Comparison of ENCODE assay signal across 11 cellular contexts in genomic region chr13:50400930-50401553, GRCh38.
DNase-seq lines count a peak whose midpoint lies in the region; ATAC-seq and TF ChIP-seq lines count a peak whose summit lies in the region.
"Had no signal": no experiment of that assay in that cellular context is flagged by ENCODE, and none has a peak within 500 bp of the region (broad histone marks: within the 10 kb centered on the region; RNA-seq: fewer than 3 reads in every experiment).

No MANE protein-coding gene starts in this region.

- H3K4me3 Mint-ChIP-seq in T-helper 2 cell treated with Interferon-gamma antibody and Interleukin-4, amounts not matched to agents 5 μg/mL and 100 μg/mL, for 36 hours, result no peak overlapping the region
- no peak overlapping the region for H3K4me3 Mint-ChIP-seq in progenitor cell of endocrine pancreas (ENCODE audit: low read depth)
- H3K4me3 Mint-ChIP-seq: activated naive CD4-positive, alpha-beta T cell treated with anti-CD3 and anti-CD28 coated beads for 36 hours; H9 had no signal

- H3K4me1 Mint-ChIP-seq in T-helper 2 cell treated with Interferon-gamma antibody and Interleukin-4, amounts not matched to agents 5 μg/mL and 100 μg/mL, for 36 hours (ENCODE audit: low read depth), result no peaks in the 10 kb centered on the region
- H3K4me1 Mint-ChIP-seq in progenitor cell of endocrine pancreas (ENCODE audit: low read depth), result no peaks in the 10 kb centered on the region

- BruUV-seq in Panc1 (replicated peaks; lab: Mats Ljungman, UMichigan), result no TSS peak

- H2AFZ ChIP-seq in osteoblast (ENCODE audit: low read length), result peak overlapping the region; percentile 16

- ATAC-seq in Panc1 (no peak), HG03432 (IDR thresholded peaks at IDR 0.05; ENCODE audit: unreplicated experiment) (no peak), GM18517 (IDR thresholded peaks at IDR 0.05; ENCODE audit: unreplicated experiment) (no peak)

- in situ Hi-C loops in Panc1 (cut with HindIII; ENCODE audit: low pct_unique_long_range_greater_than_20kb, low sequenced_read_pairs), result no loop called here

- DNase-seq in Daoy (ENCODE audit: low read depth) (peak; percentile 74), Panc1 (ENCODE audit: low read depth, low spot score) (no peak), fibroblast of peridontal ligament (ENCODE audit: extremely low read depth) (peak; percentile 89), osteoblast (ENCODE audit: insufficient read length, low spot score, missing footprints) (peak; percentile 94), progenitor cell of endocrine pancreas (ENCODE audit: low spot score, unreplicated experiment) (no peak)
- DNase-seq in T-helper 2 cell treated with Interferon-gamma antibody and Interleukin-4, amounts not matched to agents 5 μg/mL and 100 μg/mL, for 36 hours (ENCODE audit: low spot score), result no peak
- DNase-seq: activated naive CD4-positive, alpha-beta T cell treated with anti-CD3 and anti-CD28 coated beads for 36 hours; H9; stimulated activated CD4-positive, alpha-beta T cell treated with anti-CD3 and anti-CD28 coated beads, Interleukin-4, amount 100 ng/mL, for 4 hours had no signal

- no peaks in the 10 kb centered on the region for H3K36me3 Mint-ChIP-seq in T-helper 2 cell treated with Interferon-gamma antibody and Interleukin-4, amounts not matched to agents 5 μg/mL and 100 μg/mL, for 36 hours (ENCODE audit: low read depth)
- peaks cover 6% of the 10 kb centered on the region for H3K36me3 Mint-ChIP-seq in progenitor cell of endocrine pancreas (ENCODE audit: insufficient read depth)

- TF ChIP-seq CTCF in Panc1 (IDR thresholded peaks at IDR 0.05) (no peak), osteoblast (IDR thresholded peaks at IDR 0.05; ENCODE audit: extremely low read depth, low read depth, low read length) (no peak), progenitor cell of endocrine pancreas (IDR thresholded peaks at IDR 0.05; ENCODE audit: unreplicated experiment) (no peak)

- peak overlapping the region; percentile 75 for H3K4me2 ChIP-seq in osteoblast (ENCODE audit: insufficient read depth, low read length)

- H3K27ac Mint-ChIP-seq in T-helper 2 cell treated with Interferon-gamma antibody and Interleukin-4, amounts not matched to agents 5 μg/mL and 100 μg/mL, for 36 hours, result no peak overlapping the region
- H3K27ac Mint-ChIP-seq in progenitor cell of endocrine pancreas, result no peak overlapping the region
- H3K27ac Mint-ChIP-seq: activated naive CD4-positive, alpha-beta T cell treated with anti-CD3 and anti-CD28 coated beads for 36 hours; H9 had no signal

- H3K27ac ChIP-seq in Panc1 (ENCODE audit: low read length), result peak overlapping the region; percentile 51; the same call in 1 of the 2 replicates
- peak overlapping the region; percentile 61 for H3K27ac ChIP-seq in osteoblast (ENCODE audit: low read depth, low read length)

- H3K79me2 ChIP-seq in osteoblast (ENCODE audit: insufficient read depth, low read length), result no peaks in the 10 kb centered on the region

- H3K9me3 Mint-ChIP-seq in T-helper 2 cell treated with Interferon-gamma antibody and Interleukin-4, amounts not matched to agents 5 μg/mL and 100 μg/mL, for 36 hours, result no peaks in the 10 kb centered on the region
- no peaks in the 10 kb centered on the region for H3K9me3 Mint-ChIP-seq in progenitor cell of endocrine pancreas (ENCODE audit: low read depth)
- H3K9me3 Mint-ChIP-seq: activated naive CD4-positive, alpha-beta T cell treated with anti-CD3 and anti-CD28 coated beads for 36 hours had no signal

- CTCF ChIA-PET in Panc1 (lab: Charles Lee), result no interaction called here

- H3K36me3 ChIP-seq in Panc1 (ENCODE audit: control insufficient read depth, insufficient read depth, low read length) (no peaks in the 10 kb centered on the region), osteoblast (ENCODE audit: insufficient read depth, low read length) (no peaks in the 10 kb centered on the region)

- H3K27me3 ChIP-seq in Panc1 (ENCODE audit: control insufficient read depth, insufficient read depth, low read length) (no peaks in the 10 kb centered on the region), osteoblast (ENCODE audit: insufficient read depth, low read length) (no peaks in the 10 kb centered on the region)

- POLR2A ChIA-PET in Panc1 (lab: Charles Lee), result interaction anchor here (0.6 kb wide), 1 partner anchor 114 kb away, joined by 10 read pairs; no protein-coding TSS in a partner anchor

- intact Hi-C loops in Panc1 (cut with micrococcal nuclease; ENCODE audit: unreplicated experiment), result no loop called here

- H3K4me3 ChIP-seq in Panc1 (ENCODE audit: low read depth in 2 of 2, low read length in 2 of 2), result no peak overlapping the region
- peak overlapping the region; percentile 9 for H3K4me3 ChIP-seq in osteoblast (ENCODE audit: insufficient read depth, low read length)

- no peaks in the 10 kb centered on the region for H4K20me1 ChIP-seq in osteoblast (ENCODE audit: insufficient read depth, low read length)

- H3K27me3 Mint-ChIP-seq in T-helper 2 cell treated with Interferon-gamma antibody and Interleukin-4, amounts not matched to agents 5 μg/mL and 100 μg/mL, for 36 hours (ENCODE audit: low read depth), result peaks cover 27% of the 10 kb centered on the region
- peaks cover 3% of the 10 kb centered on the region for H3K27me3 Mint-ChIP-seq in progenitor cell of endocrine pancreas

- H3K4me1 ChIP-seq in Panc1 (ENCODE audit: control insufficient read depth, insufficient read depth, low read length) (no peaks in the 10 kb centered on the region), osteoblast (ENCODE audit: insufficient read depth, low read length) (peaks cover 29% of the 10 kb centered on the region)

- no peaks in the 10 kb centered on the region for H3K9me3 ChIP-seq in Panc1 (ENCODE audit: control insufficient read depth, insufficient read depth, low read depth, low read length)
- no peaks in the 10 kb centered on the region for H3K9me3 ChIP-seq in osteoblast (ENCODE audit: low read depth, low read length)

Comparison
In these comparisons a context has a peak if more than half of its experiments do, and no peak if none do; other contexts are left out.
1. DNase-seq: peak in Daoy (single experiment), fibroblast of peridontal ligament (single experiment) and osteoblast (single experiment); none in Panc1 (single experiment), T-helper 2 cell treated with Interferon-gamma antibody and Interleukin-4, amounts not matched to agents 5 μg/mL and 100 μg/mL, for 36 hours (single experiment) and progenitor cell of endocrine pancreas (single experiment).